Comparison of ENCODE assay signal across 1 cellular context in the genomic region with DNA sequence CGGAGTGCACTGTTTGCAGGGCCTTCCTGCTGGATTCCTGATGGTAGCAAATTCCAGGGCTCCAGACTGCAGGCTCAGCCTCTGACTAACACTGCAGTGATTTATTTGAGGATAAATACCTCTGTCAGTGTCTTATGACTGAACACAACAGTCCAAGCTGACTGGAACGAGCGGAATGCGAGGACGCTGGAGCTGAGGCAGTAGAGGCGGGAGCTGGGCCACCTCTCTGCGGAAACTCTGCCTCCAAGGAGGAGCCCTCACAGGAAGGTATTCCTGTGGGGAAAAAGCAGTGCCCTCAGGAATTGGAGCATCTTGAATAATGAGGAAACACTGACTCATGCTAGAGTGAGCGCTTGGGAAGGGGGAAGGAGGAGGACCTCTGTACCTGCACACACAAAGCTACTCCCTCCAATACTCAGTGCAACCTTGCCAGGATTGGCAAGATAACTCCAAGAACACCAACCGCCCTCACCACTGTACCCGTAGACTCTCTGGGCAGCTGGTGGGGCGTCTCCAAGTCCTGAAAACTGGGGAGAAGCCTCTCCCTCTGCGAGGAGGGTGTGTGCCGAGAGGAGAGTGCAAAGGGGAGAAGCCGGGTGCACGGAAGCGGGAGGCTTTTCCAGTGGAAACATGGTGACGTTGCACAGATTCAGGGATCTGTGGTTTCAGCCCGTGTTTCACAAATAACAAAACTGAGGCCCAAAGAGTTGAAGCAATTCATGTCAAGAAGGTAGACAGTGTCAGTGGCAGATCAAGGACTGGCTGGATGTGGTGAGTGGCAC.
TF ChIP-seq lines count a peak whose summit lies in the region.

No MANE protein-coding gene starts in this region.

TF ChIP-seq in HEK293, 187 proteins besides CTCF, POLR2A, EP300 and RAD21 (continued from another document):
- TF ChIP-seq, protein P1, sequence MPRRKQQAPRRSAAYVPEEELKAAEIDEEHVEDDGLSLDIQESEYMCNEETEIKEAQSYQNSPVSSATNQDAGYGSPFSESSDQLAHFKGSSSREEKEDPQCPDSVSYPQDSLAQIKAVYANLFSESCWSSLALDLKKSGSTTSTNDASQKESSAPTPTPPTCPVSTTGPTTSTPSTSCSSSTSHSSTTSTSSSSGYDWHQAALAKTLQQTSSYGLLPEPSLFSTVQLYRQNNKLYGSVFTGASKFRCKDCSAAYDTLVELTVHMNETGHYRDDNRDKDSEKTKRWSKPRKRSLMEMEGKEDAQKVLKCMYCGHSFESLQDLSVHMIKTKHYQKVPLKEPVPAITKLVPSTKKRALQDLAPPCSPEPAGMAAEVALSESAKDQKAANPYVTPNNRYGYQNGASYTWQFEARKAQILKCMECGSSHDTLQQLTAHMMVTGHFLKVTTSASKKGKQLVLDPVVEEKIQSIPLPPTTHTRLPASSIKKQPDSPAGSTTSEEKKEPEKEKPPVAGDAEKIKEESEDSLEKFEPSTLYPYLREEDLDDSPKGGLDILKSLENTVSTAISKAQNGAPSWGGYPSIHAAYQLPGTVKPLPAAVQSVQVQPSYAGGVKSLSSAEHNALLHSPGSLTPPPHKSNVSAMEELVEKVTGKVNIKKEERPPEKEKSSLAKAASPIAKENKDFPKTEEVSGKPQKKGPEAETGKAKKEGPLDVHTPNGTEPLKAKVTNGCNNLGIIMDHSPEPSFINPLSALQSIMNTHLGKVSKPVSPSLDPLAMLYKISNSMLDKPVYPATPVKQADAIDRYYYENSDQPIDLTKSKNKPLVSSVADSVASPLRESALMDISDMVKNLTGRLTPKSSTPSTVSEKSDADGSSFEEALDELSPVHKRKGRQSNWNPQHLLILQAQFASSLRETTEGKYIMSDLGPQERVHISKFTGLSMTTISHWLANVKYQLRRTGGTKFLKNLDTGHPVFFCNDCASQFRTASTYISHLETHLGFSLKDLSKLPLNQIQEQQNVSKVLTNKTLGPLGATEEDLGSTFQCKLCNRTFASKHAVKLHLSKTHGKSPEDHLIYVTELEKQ (tag by site-specific recombination; IDR thresholded peaks at IDR 0.05; ENCODE audit: borderline replicate concordance): peak; percentile 83
- TF ChIP-seq ZNF416 (tag by site-specific recombination; IDR thresholded peaks at IDR 0.05): no peak
- TF ChIP-seq ZEB2 (tag by site-specific recombination; IDR thresholded peaks at IDR 0.05): peak; percentile 42; the same call in 1 of the 2 replicates
- TF ChIP-seq SP3 (tag by site-specific recombination; IDR thresholded peaks at IDR 0.05): peak; percentile 34
- TF ChIP-seq ZNF394 (tag by site-specific recombination; IDR thresholded peaks at IDR 0.05; ENCODE audit: borderline replicate concordance): peak; percentile 67; the same call in 1 of the 2 replicates
- TF ChIP-seq ZNF600 (tag by site-specific recombination; IDR thresholded peaks at IDR 0.05): peak; percentile 85
- TF ChIP-seq ZNF639 (tag by site-specific recombination; IDR thresholded peaks at IDR 0.05): 0 out of 2 replicates have a peak, but pooled peaks have one; percentile 22
